In genomic region chr14:72559669-72560068, GRCh38 we compare ENCODE assay signal across 19 cellular contexts.
DNase-seq lines count a peak whose midpoint lies in the region; ATAC-seq and TF ChIP-seq lines count a peak whose summit lies in the region.
"Had no signal": no experiment of that assay in that cellular context is flagged by ENCODE, and none has a peak within 500 bp of the region (broad histone marks: within the 10 kb centered on the region; RNA-seq: fewer than 3 reads in every experiment).

No MANE protein-coding gene starts in this region.

- no peaks in the 10 kb centered on the region for H4K20me1 ChIP-seq in GM23338 (replicated peaks; ENCODE audit: insufficient read depth)
- H4K20me1 ChIP-seq in MM.1S (ENCODE audit: insufficient read depth, low read length), result no peaks in the 10 kb centered on the region

- 71 to 94% methylated on average over 3 to 4 of the region's 4 CpGs for WGBS in endodermal cell (ENCODE audit: insufficient coverage in 1 of 2, insufficient read length in 1 of 2), 2 experiments

- H3K27ac ChIP-seq in GM23338 (ENCODE audit: low read depth), result no peak overlapping the region
- no peak overlapping the region for H3K27ac ChIP-seq in endodermal cell (ENCODE audit: low read depth, low read length)
- peak overlapping the region; percentile 92 for H3K27ac ChIP-seq in parathyroid adenoma
- no peak overlapping the region for H3K27ac ChIP-seq in MM.1S (ENCODE audit: low read length)
- H3K27ac ChIP-seq: testis had no signal

- ATAC-seq in GM23338, result no peak; the same call in 2 of the 3 replicates
- no peak for ATAC-seq in GM21717 (IDR thresholded peaks at IDR 0.05; ENCODE audit: unreplicated experiment)
- ATAC-seq: activated T-cell treated with anti-CD3 and anti-CD28 coated beads, Interleukin-2, amount 50 U/mL, for 72 hours; naive thymus-derived CD8-positive, alpha-beta T cell had no signal

- H3K9ac ChIP-seq in endodermal cell (ENCODE audit: extremely low read depth, low read length, poor library complexity, severe bottlenecking) (no peak overlapping the region), parathyroid adenoma (no peak overlapping the region), MM.1S (ENCODE audit: low read length) (no peak overlapping the region)

- H3K4me3 Mint-ChIP-seq in GM23338 (no peak overlapping the region), endodermal cell (no peak overlapping the region)
- H3K4me3 Mint-ChIP-seq: activated naive CD8-positive, alpha-beta T cell; activated T-cell treated with anti-CD3 and anti-CD28 coated beads, Interleukin-2, amount 50 U/mL, for 72 hours; naive thymus-derived CD8-positive, alpha-beta T cell had no signal

- TF ChIP-seq CTCF in GM23338 (conservative IDR thresholded peaks at IDR 0.05; ENCODE audit: low read depth in 2 of 2) (no peak), endodermal cell (conservative IDR thresholded peaks at IDR 0.05) (no peak), parathyroid adenoma (IDR thresholded peaks at IDR 0.05) (no peak), MM.1S (IDR thresholded peaks at IDR 0.05; ENCODE audit: low read length) (no peak)

- H3K36me3 ChIP-seq in GM23338 (ENCODE audit: insufficient read depth), result no peaks in the 10 kb centered on the region
- no peaks in the 10 kb centered on the region for H3K36me3 ChIP-seq in endodermal cell (ENCODE audit: control insufficient read depth, insufficient read depth, low read length)
- H3K36me3 ChIP-seq in parathyroid adenoma (ENCODE audit: control insufficient read depth, insufficient read depth, low read length), result no peaks in the 10 kb centered on the region
- H3K36me3 ChIP-seq in MM.1S (replicated peaks; ENCODE audit: insufficient read depth, low read length), result no peaks in the 10 kb centered on the region
- H3K36me3 ChIP-seq: BE2C had no signal

- H3F3A ChIP-seq in GM23338 (replicated peaks; ENCODE audit: low read depth) (no peaks in the 10 kb centered on the region), MM.1S (ENCODE audit: insufficient read depth, low read length) (no peaks in the 10 kb centered on the region)

- DNase-seq in GM23338 (ENCODE audit: low spot score) (no peak), RPMI7951 (ENCODE audit: low read depth) (peak; percentile 79), endodermal cell (peak; percentile 76), NCI-H1417 treated with DMSO at 0.1 percent for 48 hours (lab: John Stamatoyannopoulos, UW) (no peak), GDM1 (lab: John Stamatoyannopoulos, UW) (no peak), MM.1S (no peak)
- DNase-seq: activated CD8-positive, alpha-beta memory T cell treated with anti-CD3 and anti-CD28 coated beads for 24 hours; activated T-cell treated with anti-CD3 and anti-CD28 coated beads, Interleukin-2, amount 50 U/mL, for 72 hours; BE2C; GF-D8; naive thymus-derived CD8-positive, alpha-beta T cell; NCI-H1092; NCI-H2107; psoas muscle; testis had no signal

- peak overlapping the region; percentile 63; the same call in 1 of the 2 replicates for H2AFZ ChIP-seq in GM23338
- H2AFZ ChIP-seq in parathyroid adenoma, result peak overlapping the region; percentile 24
- H2AFZ ChIP-seq in MM.1S (ENCODE audit: low read length), result no peak overlapping the region

- H3K27me3 ChIP-seq in GM23338 (ENCODE audit: insufficient read depth) (no peaks in the 10 kb centered on the region), endodermal cell (ENCODE audit: control insufficient read depth, insufficient read depth, low read length, poor library complexity, severe bottlenecking) (no peaks in the 10 kb centered on the region), parathyroid adenoma (ENCODE audit: control insufficient read depth, insufficient read depth, low read length) (no peaks in the 10 kb centered on the region), MM.1S (replicated peaks; ENCODE audit: insufficient read depth, low read length) (no peaks in the 10 kb centered on the region)
- H3K27me3 ChIP-seq: BE2C, testis had no signal

- H3K4me2 ChIP-seq in GM23338 (no peak overlapping the region), parathyroid adenoma (ENCODE audit: low read length) (peak overlapping the region; percentile 50), MM.1S (ENCODE audit: low read depth, low read length) (no peak overlapping the region)

- no peaks in the 10 kb centered on the region for H3K79me2 ChIP-seq in GM23338 (replicated peaks; ENCODE audit: insufficient read depth)
- H3K79me2 ChIP-seq in parathyroid adenoma, result no peaks in the 10 kb centered on the region
- H3K79me2 ChIP-seq in MM.1S (ENCODE audit: low read length), result no peaks in the 10 kb centered on the region

- H3K9me3 Mint-ChIP-seq in GM23338, result no peaks in the 10 kb centered on the region
- H3K9me3 Mint-ChIP-seq in endodermal cell, result no peaks in the 10 kb centered on the region
- H3K9me3 Mint-ChIP-seq: activated T-cell treated with anti-CD3 and anti-CD28 coated beads, Interleukin-2, amount 50 U/mL, for 72 hours; naive thymus-derived CD8-positive, alpha-beta T cell had no signal

- H3K4me1 ChIP-seq in GM23338 (ENCODE audit: insufficient read depth) (peaks cover 10% of the 10 kb centered on the region; the same call in 1 of the 2 replicates), endodermal cell (ENCODE audit: control insufficient read depth, insufficient read depth, low read length) (no peaks in the 10 kb centered on the region), parathyroid adenoma (peaks cover 58% of the 10 kb centered on the region), MM.1S (ENCODE audit: low read length) (no peaks in the 10 kb centered on the region)

- no peaks in the 10 kb centered on the region for H3K9me3 ChIP-seq in endodermal cell (ENCODE audit: control insufficient read depth, low read length)
- H3K9me3 ChIP-seq in parathyroid adenoma (ENCODE audit: control insufficient read depth, low read length), result no peaks in the 10 kb centered on the region
- no peaks in the 10 kb centered on the region for H3K9me3 ChIP-seq in MM.1S (replicated peaks; ENCODE audit: insufficient read depth, low read length)
- H3K9me3 ChIP-seq: BE2C, psoas muscle, testis had no signal

- H3K36me3 Mint-ChIP-seq in GM23338 (ENCODE audit: low read depth), result no peaks in the 10 kb centered on the region
- no peaks in the 10 kb centered on the region for H3K36me3 Mint-ChIP-seq in endodermal cell (ENCODE audit: low read depth)
- H3K36me3 Mint-ChIP-seq: activated naive CD8-positive, alpha-beta T cell; naive thymus-derived CD8-positive, alpha-beta T cell had no signal

- H3K27me3 Mint-ChIP-seq in GM23338 (ENCODE audit: insufficient read depth, low read depth, poor library complexity) (peaks cover 10% of the 10 kb centered on the region), endodermal cell (ENCODE audit: insufficient read depth) (no peaks in the 10 kb centered on the region)

- H3K9me2 ChIP-seq in GM23338 (ENCODE audit: insufficient read depth) (no peaks in the 10 kb centered on the region), MM.1S (replicated peaks; ENCODE audit: insufficient read depth, low read length) (no peaks in the 10 kb centered on the region)

- H3K4me3 ChIP-seq in GM23338 (no peak overlapping the region), endodermal cell (ENCODE audit: low read length) (no peak overlapping the region), parathyroid adenoma (ENCODE audit: low read depth, low read length) (peak overlapping the region; percentile 5), MM.1S (ENCODE audit: low read length) (no peak overlapping the region)
- H3K4me3 ChIP-seq: lung, psoas muscle, testis had no signal

- no peak overlapping the region; the same call in 1 of the 2 replicates for H3K27ac Mint-ChIP-seq in GM23338
- no peak overlapping the region for H3K27ac Mint-ChIP-seq in endodermal cell
- H3K27ac Mint-ChIP-seq: activated naive CD8-positive, alpha-beta T cell; activated T-cell treated with anti-CD3 and anti-CD28 coated beads, Interleukin-2, amount 50 U/mL, for 72 hours had no signal

- H3K4me1 Mint-ChIP-seq in GM23338, result peaks cover 23% of the 10 kb centered on the region
- peaks cover 19% of the 10 kb centered on the region for H3K4me1 Mint-ChIP-seq in endodermal cell

TF ChIP-seq in GM23338, 12 proteins besides CTCF, POLR2A, EP300 and RAD21 (continues in another document):
- no peak for TF ChIP-seq CREB1 (CRISPR knock-in tag; IDR thresholded peaks at IDR 0.05; ENCODE audit: low read depth)
- TF ChIP-seq POLR2AphosphoS5 (IDR thresholded peaks at IDR 0.05; ENCODE audit: low read depth), result no peak
- TF ChIP-seq JUNB (IDR thresholded peaks at IDR 0.05; ENCODE audit: unreplicated experiment), result no peak

Comparison
In these comparisons a context has a peak if more than half of its experiments do, and no peak if none do; other contexts are left out.
1. DNase-seq: peak in RPMI7951 (single experiment) and endodermal cell (single experiment); none in GM23338 (single experiment), NCI-H1417 treated with DMSO at 0.1 percent for 48 hours (single experiment), GDM1 (single experiment) and MM.1S (single experiment).